ENCODE assay signal across 12 cellular contexts in genomic region chr14:96126339-96126770, GRCh38.
A peak's percentile ranks its signal among the peaks of the same experiment; 100 is the strongest.
DNase-seq lines count a peak whose midpoint lies in the region; ATAC-seq, FAIRE-seq and TF ChIP-seq lines count a peak whose summit lies in the region.
"Had no signal": no experiment of that assay in that cellular context is flagged by ENCODE, and none has a peak within 500 bp of the region (broad histone marks: within the 10 kb centered on the region; RNA-seq: fewer than 3 reads in every experiment).

No MANE protein-coding gene starts in this region.

- peak overlapping the region in 2 of 3 donors; percentile 77 to 84 for H3K27ac Mint-ChIP-seq in CD4-positive, CD25-positive, alpha-beta regulatory T cell
- H3K27ac Mint-ChIP-seq in glutamatergic neuron (ENCODE audit: unreplicated experiment) = no peak overlapping the region
- H3K27ac Mint-ChIP-seq: GM23338; stimulated activated memory B cell treated with anti-CD40 and anti-IgM and Interleukin-4, amounts not matched to agents 10 μg/mL and 1 μg/mL and 100 μg/mL, for 72 hours had no signal

- no peak overlapping the region for H3K27ac ChIP-seq in CD4-positive, CD25-positive, alpha-beta regulatory T cell (ENCODE audit: insufficient read depth, low read length, poor library complexity, severe bottlenecking)
- peak overlapping the region; percentile 26 to 54 for H3K27ac ChIP-seq in kidney (ENCODE audit: low read depth in 2 of 2, low read length in 2 of 2)
- H3K27ac ChIP-seq in left ventricle myocardium inferior (replicated peaks) = no peak overlapping the region

- peaks cover 0 to 23% (median 16%) of the 10 kb centered on the region in 4 donors for H3K4me1 Mint-ChIP-seq in CD4-positive, CD25-positive, alpha-beta regulatory T cell
- H3K4me1 Mint-ChIP-seq in glutamatergic neuron (ENCODE audit: low read depth, unreplicated experiment) = peaks cover 7% of the 10 kb centered on the region
- H3K4me1 Mint-ChIP-seq: GM23338 had no signal

- no peaks in the 10 kb centered on the region for H3K36me3 ChIP-seq in CD4-positive, CD25-positive, alpha-beta regulatory T cell (ENCODE audit: control insufficient read depth, insufficient read depth, low read length)
- H3K36me3 ChIP-seq in kidney (ENCODE audit: control insufficient read depth in 1 of 2, insufficient read depth in 2 of 2, low read length in 2 of 2) = no peaks in the 10 kb centered on the region
- H3K36me3 ChIP-seq in left ventricle myocardium inferior = no peaks in the 10 kb centered on the region
- H3K36me3 ChIP-seq: adrenal gland had no signal

- TF ChIP-seq CTCF in kidney (IDR thresholded peaks at IDR 0.05; ENCODE audit: borderline replicate concordance, extremely low read depth, insufficient read depth) (no peak), D721Med (IDR thresholded peaks at IDR 0.05; ENCODE audit: insufficient read depth, missing control alignments) (no peak), glutamatergic neuron (IDR thresholded peaks at IDR 0.05; ENCODE audit: partially characterized antibody, unreplicated experiment) (no peak), left ventricle myocardium inferior (IDR thresholded peaks at IDR 0.05; ENCODE audit: borderline replicate concordance) (no peak)

- peak in 2 of 3 donors; percentile 24 to 29 for DNase-seq in CD4-positive, CD25-positive, alpha-beta regulatory T cell
- DNase-seq in activated CD4-positive, alpha-beta T cell treated with anti-CD3 and anti-CD28 coated beads for 48 hours = peak; percentile 11
- no peak for DNase-seq in kidney
- DNase-seq in D721Med (ENCODE audit: insufficient read length, low spot score) = no peak
- no peak for DNase-seq in glutamatergic neuron
- no peak for DNase-seq in activated CD4-positive, CD25-positive, alpha-beta regulatory T cell treated with anti-CD3 and anti-CD28 coated beads, Interleukin-2, amount 50 U/mL, for 72 hours
- no peak for DNase-seq in left ventricle myocardium inferior

- H3K4me1 ChIP-seq in CD4-positive, CD25-positive, alpha-beta regulatory T cell (ENCODE audit: control insufficient read depth, insufficient read depth, low read length, poor library complexity, severe bottlenecking) = peaks cover 6% of the 10 kb centered on the region
- H3K4me1 ChIP-seq in kidney (ENCODE audit: control insufficient read depth in 1 of 2, insufficient read depth in 1 of 2, low read depth in 1 of 2, low read length in 2 of 2) (peaks cover 0 to 3% of the 10 kb centered on the region in 2 donors), left ventricle myocardium inferior (no peaks in the 10 kb centered on the region)

- no peak overlapping the region for H3K9ac ChIP-seq in kidney (ENCODE audit: low read length in 2 of 2)

- peaks cover 10% of the 10 kb centered on the region for H3K27me3 Mint-ChIP-seq in CD4-positive, CD25-positive, alpha-beta regulatory T cell
- peaks cover 2% of the 10 kb centered on the region for H3K27me3 Mint-ChIP-seq in glutamatergic neuron (ENCODE audit: unreplicated experiment)

- peak overlapping the region in 3 of 4 donors; percentile 58 to 84 (median 66) for H3K4me3 Mint-ChIP-seq in CD4-positive, CD25-positive, alpha-beta regulatory T cell
- no peak overlapping the region for H3K4me3 Mint-ChIP-seq in glutamatergic neuron (ENCODE audit: unreplicated experiment)
- H3K4me3 Mint-ChIP-seq: GM23338; stimulated activated memory B cell treated with anti-CD40 and anti-IgM and Interleukin-4, amounts not matched to agents 10 μg/mL and 1 μg/mL and 100 μg/mL, for 72 hours had no signal

- no peaks in the 10 kb centered on the region for H3K9me3 ChIP-seq in CD4-positive, CD25-positive, alpha-beta regulatory T cell (ENCODE audit: control insufficient read depth in 2 of 2, low read length in 2 of 2)
- no peaks in the 10 kb centered on the region for H3K9me3 ChIP-seq in kidney (ENCODE audit: control insufficient read depth in 1 of 2, low read length in 2 of 2)
- H3K9me3 ChIP-seq in left ventricle myocardium inferior (replicated peaks) = no peaks in the 10 kb centered on the region
- H3K9me3 ChIP-seq: adrenal gland had no signal

- no peaks in the 10 kb centered on the region for H3K36me3 Mint-ChIP-seq in CD4-positive, CD25-positive, alpha-beta regulatory T cell
- peaks cover 4% of the 10 kb centered on the region for H3K36me3 Mint-ChIP-seq in glutamatergic neuron (ENCODE audit: unreplicated experiment)
- H3K36me3 Mint-ChIP-seq: stimulated activated memory B cell treated with anti-CD40 and anti-IgM and Interleukin-4, amounts not matched to agents 10 μg/mL and 1 μg/mL and 100 μg/mL, for 72 hours had no signal

- H3K27me3 ChIP-seq in CD4-positive, CD25-positive, alpha-beta regulatory T cell (ENCODE audit: control insufficient read depth, insufficient read depth, low read length) = no peaks in the 10 kb centered on the region
- peaks cover 16% of the 10 kb centered on the region for H3K27me3 ChIP-seq in left ventricle myocardium inferior (ENCODE audit: low read depth)
- H3K27me3 ChIP-seq: adrenal gland had no signal

- peak; percentile 46 to 55 for ATAC-seq in CD4-positive, CD25-positive, alpha-beta regulatory T cell (ENCODE audit: low read depth in 2 of 2)
- ATAC-seq in GM21723 (IDR thresholded peaks at IDR 0.05; ENCODE audit: unreplicated experiment) = peak; percentile 63
- ATAC-seq: GM23338; Panc1; stimulated activated memory B cell treated with anti-CD40 and anti-IgM and Interleukin-4, amounts not matched to agents 10 μg/mL and 1 μg/mL and 100 μg/mL, for 72 hours had no signal

- intact Hi-C loops in kidney (cut with DNase I) = no loop called here
- intact Hi-C loops in left ventricle myocardium inferior (cut with micrococcal nuclease) = no loop called here

- H3K9me3 Mint-ChIP-seq in CD4-positive, CD25-positive, alpha-beta regulatory T cell = no peaks in the 10 kb centered on the region
- H3K9me3 Mint-ChIP-seq in glutamatergic neuron (ENCODE audit: unreplicated experiment) = no peaks in the 10 kb centered on the region
- H3K9me3 Mint-ChIP-seq: GM23338; stimulated activated memory B cell treated with anti-CD40 and anti-IgM and Interleukin-4, amounts not matched to agents 10 μg/mL and 1 μg/mL and 100 μg/mL, for 72 hours had no signal

- FAIRE-seq in kidney (lab: Jason Lieb, UNC) = no peak
- no peak for FAIRE-seq in D721Med (lab: Jason Lieb, UNC)

- peak overlapping the region; percentile 29 for H3K4me3 ChIP-seq in CD4-positive, CD25-positive, alpha-beta regulatory T cell (ENCODE audit: low read depth, low read length)
- no peak overlapping the region for H3K4me3 ChIP-seq in kidney (ENCODE audit: low read length in 2 of 2)
- H3K4me3 ChIP-seq in left ventricle myocardium inferior = no peak overlapping the region
- H3K4me3 ChIP-seq: adrenal gland, GM23338 had no signal

Comparison
In these comparisons a context has a peak if more than half of its experiments do, and no peak if none do; other contexts are left out.
1. DNase-seq: peak in CD4-positive, CD25-positive, alpha-beta regulatory T cell (2 of 3) and activated CD4-positive, alpha-beta T cell treated with anti-CD3 and anti-CD28 coated beads for 48 hours (single experiment); none in kidney (single experiment), D721Med (single experiment), glutamatergic neuron (single experiment), activated CD4-positive, CD25-positive, alpha-beta regulatory T cell treated with anti-CD3 and anti-CD28 coated beads, Interleukin-2, amount 50 U/mL, for 72 hours (single experiment) and left ventricle myocardium inferior (single experiment).
2. H3K27ac ChIP-seq: peak in kidney (2 of 2); none in CD4-positive, CD25-positive, alpha-beta regulatory T cell (single experiment) and left ventricle myocardium inferior (single experiment).